In the genomic region with DNA sequence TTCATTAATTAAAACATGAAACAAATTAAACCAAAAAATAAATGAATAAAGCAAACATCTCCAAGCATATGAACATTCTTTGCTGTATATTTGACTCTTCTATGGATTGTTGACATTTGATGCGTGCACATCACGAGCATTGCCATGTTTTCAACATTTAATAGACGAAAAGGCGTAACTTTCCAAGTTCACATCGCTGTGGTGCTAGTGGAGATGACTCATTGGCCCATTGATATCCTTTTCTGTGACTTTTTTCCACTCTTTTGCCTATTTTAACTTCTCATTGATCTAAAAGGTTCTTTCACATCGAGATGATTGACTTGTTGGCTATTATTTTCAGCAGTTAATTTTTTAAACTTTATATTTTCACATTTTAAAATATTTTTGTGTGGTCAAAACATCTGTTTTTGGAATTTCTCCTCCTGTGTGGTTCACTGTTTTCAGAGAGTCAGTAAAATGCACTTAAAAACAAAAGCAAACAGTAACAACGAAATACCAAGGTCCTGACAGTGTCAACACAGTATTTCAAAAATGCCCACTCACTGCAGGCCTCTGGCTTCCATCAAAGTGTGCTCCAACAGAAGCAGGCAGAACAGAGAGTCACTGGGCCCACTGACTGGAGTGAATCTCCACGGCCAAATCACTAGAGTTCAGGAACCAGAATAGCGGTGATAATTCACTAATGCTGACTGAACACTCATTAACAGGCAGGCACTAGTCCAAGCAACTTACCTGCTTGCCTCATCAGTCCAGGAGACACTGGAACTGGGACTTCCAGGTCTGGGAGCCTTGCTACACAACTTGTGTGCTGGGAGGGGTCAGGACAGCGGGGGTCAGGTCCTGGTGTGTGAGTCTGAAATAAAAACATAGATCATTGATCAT, we compare ENCODE assay signal across 30 cellular contexts.
DNase-seq lines count a peak whose midpoint lies in the region; ATAC-seq, FAIRE-seq and TF ChIP-seq lines count a peak whose summit lies in the region.
"Had no signal": no experiment of that assay in that cellular context is flagged by ENCODE, and none has a peak within 500 bp of the region (broad histone marks: within the 10 kb centered on the region; RNA-seq: fewer than 3 reads in every experiment).

No MANE protein-coding gene starts in this region.

- no peaks in the 10 kb centered on the region for H3K9me3 ChIP-seq in astrocyte (ENCODE audit: insufficient read depth, low read depth, low read length)
- no peaks in the 10 kb centered on the region for H3K9me3 ChIP-seq in lower lobe of right lung
- H3K9me3 ChIP-seq: stomach, tibial artery had no signal

- FAIRE-seq in astrocyte (lab: Jason Lieb, UNC) = peak; percentile 9
- no peak for FAIRE-seq in H54 (lab: Jason Lieb, UNC)
- FAIRE-seq: A204.1 had no signal

- H2AFZ ChIP-seq in astrocyte (ENCODE audit: low read depth, low read length) = no peak overlapping the region
- H2AFZ ChIP-seq: neural progenitor cell had no signal

- H3K36me3 Mint-ChIP-seq in astrocyte (ENCODE audit: low read depth, unreplicated experiment) = no peaks in the 10 kb centered on the region
- H3K36me3 Mint-ChIP-seq: activated naive CD4-positive, alpha-beta T cell treated with anti-CD3 and anti-CD28 coated beads, Interleukin-2, amount 50 U/mL, for 24 hours; immature natural killer cell; neural progenitor cell had no signal

- H3K9ac ChIP-seq in astrocyte (ENCODE audit: low read length) (peak overlapping the region; percentile 2), rectal smooth muscle tissue (ENCODE audit: low read length) (no peak overlapping the region)
- H3K9ac ChIP-seq: KMS-11, neural progenitor cell had no signal

- H3K27ac Mint-ChIP-seq in astrocyte (ENCODE audit: unreplicated experiment) = peak overlapping the region; percentile 8
- H3K27ac Mint-ChIP-seq: activated CD8-positive, alpha-beta T cell treated with anti-CD3 and anti-CD28 coated beads for 36 hours; activated naive CD4-positive, alpha-beta T cell treated with anti-CD3 and anti-CD28 coated beads, Interleukin-2, amount 50 U/mL, for 24 hours; activated T-helper 17 cell treated with anti-CD3 and anti-CD28 coated beads, Interleukin-2, amount 50 U/mL, for 72 hours; immature natural killer cell; neural progenitor cell; progenitor cell of endocrine pancreas had no signal

- no peaks in the 10 kb centered on the region for H3K27me3 Mint-ChIP-seq in astrocyte (ENCODE audit: low read depth, unreplicated experiment)

- no peak for TF ChIP-seq CTCF in astrocyte (IDR thresholded peaks at IDR 0.05; ENCODE audit: insufficient read depth, low read depth, low read length)
- TF ChIP-seq CTCF in lower lobe of right lung (IDR thresholded peaks at IDR 0.05) = no peak

- H3K27me3 ChIP-seq in astrocyte (ENCODE audit: insufficient read depth, low read length) (no peaks in the 10 kb centered on the region), lower lobe of right lung (ENCODE audit: low read depth) (no peaks in the 10 kb centered on the region), rectal smooth muscle tissue (ENCODE audit: control insufficient read depth, insufficient read depth, low read length) (no peaks in the 10 kb centered on the region)
- H3K27me3 ChIP-seq: gastroesophageal sphincter, neural progenitor cell, stomach, tibial artery had no signal

- DNase-seq in AG20443 (ENCODE audit: low spot score) (peak; percentile 52), astrocyte (ENCODE audit: low read depth) (peak; percentile 4), lower lobe of right lung (no peak), H54 (ENCODE audit: insufficient read length, low spot score) (no peak)
- DNase-seq in stimulated activated CD4-positive, alpha-beta T cell treated with anti-CD3 and anti-CD28 coated beads, Interleukin-2, amount 100 ng/mL, for 48 hours = no peak
- DNase-seq: activated CD4-positive, CD25-positive, alpha-beta regulatory T cell treated with anti-CD3 and anti-CD28 coated beads, Interleukin-2, amount 50 U/mL, for 72 hours; activated CD8-positive, alpha-beta T cell treated with anti-CD3 and anti-CD28 coated beads for 36 hours; anterior cingulate cortex; dermis blood vessel endothelial cell; DMS79 treated with DMSO at 0.1 percent for 48 hours; hippocampal formation; immature natural killer cell; left ventricle myocardium superior; MV-4-11; NCI-H1694; stomach; T-helper 2 cell; tibial artery had no signal

- intact Hi-C loops in lower lobe of right lung (cut with DNase I) = no loop called here

- peak overlapping the region; percentile 28 for H3K4me2 ChIP-seq in astrocyte (ENCODE audit: low read length)
- H3K4me2 ChIP-seq: KMS-11, neural progenitor cell had no signal

- peak; percentile 64 to 87 for ATAC-seq in lower lobe of right lung
- ATAC-seq in GM19395 (IDR thresholded peaks at IDR 0.05; ENCODE audit: unreplicated experiment) = no peak
- no peak for ATAC-seq in HG02571 (IDR thresholded peaks at IDR 0.05; ENCODE audit: unreplicated experiment)
- ATAC-seq: activated CD8-positive, alpha-beta T cell treated with anti-CD3 and anti-CD28 coated beads for 36 hours; activated T-helper 17 cell treated with anti-CD3 and anti-CD28 coated beads, Interleukin-2, amount 50 U/mL, for 72 hours; gastroesophageal sphincter; left ventricle myocardium superior; SK-N-SH treated with all-trans-retinoic acid at 6 μM for 48 hours had no signal

- H3K4me1 ChIP-seq in astrocyte (ENCODE audit: insufficient read depth, low read length) (peaks cover 10% of the 10 kb centered on the region), lower lobe of right lung (no peaks in the 10 kb centered on the region), rectal smooth muscle tissue (ENCODE audit: control insufficient read depth, insufficient read depth, low read length) (no peaks in the 10 kb centered on the region)
- H3K4me1 ChIP-seq: gastroesophageal sphincter, neural progenitor cell, stomach, tibial artery had no signal

- no peaks in the 10 kb centered on the region for H3K9me3 Mint-ChIP-seq in astrocyte (ENCODE audit: unreplicated experiment)
- H3K9me3 Mint-ChIP-seq: activated CD8-positive, alpha-beta T cell treated with anti-CD3 and anti-CD28 coated beads for 36 hours; activated naive CD4-positive, alpha-beta T cell treated with anti-CD3 and anti-CD28 coated beads, Interleukin-2, amount 50 U/mL, for 24 hours; activated T-helper 17 cell treated with anti-CD3 and anti-CD28 coated beads, Interleukin-2, amount 50 U/mL, for 72 hours; neural progenitor cell had no signal

- no peaks in the 10 kb centered on the region for H4K20me1 ChIP-seq in astrocyte (ENCODE audit: insufficient read depth, low read length)

- H3K36me3 ChIP-seq in astrocyte (ENCODE audit: insufficient read depth, low read length) (no peaks in the 10 kb centered on the region), lower lobe of right lung (no peaks in the 10 kb centered on the region), rectal smooth muscle tissue (ENCODE audit: control insufficient read depth, insufficient read depth, low read length) (no peaks in the 10 kb centered on the region)
- H3K36me3 ChIP-seq: gastroesophageal sphincter, neural progenitor cell, stomach, tibial artery had no signal

- no peak for TF ChIP-seq POLR2A in H54 (IDR thresholded peaks at IDR 0.05; ENCODE audit: low read depth, low read length)

- H3K79me2 ChIP-seq in astrocyte (ENCODE audit: insufficient read depth, low read length) = no peaks in the 10 kb centered on the region

- H3K4me3 Mint-ChIP-seq in astrocyte (ENCODE audit: unreplicated experiment) = no peak overlapping the region
- H3K4me3 Mint-ChIP-seq: activated CD8-positive, alpha-beta T cell treated with anti-CD3 and anti-CD28 coated beads for 36 hours; activated naive CD4-positive, alpha-beta T cell treated with anti-CD3 and anti-CD28 coated beads, Interleukin-2, amount 50 U/mL, for 24 hours; activated T-helper 17 cell treated with anti-CD3 and anti-CD28 coated beads, Interleukin-2, amount 50 U/mL, for 72 hours; immature natural killer cell; neural progenitor cell had no signal

- H3K27ac ChIP-seq in astrocyte (ENCODE audit: low read depth, low read length) (peak overlapping the region; percentile 33), lower lobe of right lung (no peak overlapping the region), rectal smooth muscle tissue (ENCODE audit: low read depth, low read length) (peak overlapping the region; percentile 15)
- H3K27ac ChIP-seq: gastroesophageal sphincter, HL-60, KMS-11, neural progenitor cell, stomach, tibial artery had no signal

- no peak overlapping the region for H3K4me3 ChIP-seq in astrocyte (ENCODE audit: insufficient read depth, low read depth, low read length)
- H3K4me3 ChIP-seq in lower lobe of right lung = no peak overlapping the region
- H3K4me3 ChIP-seq in rectal smooth muscle tissue (ENCODE audit: low read length) = no peak overlapping the region
- H3K4me3 ChIP-seq: gastroesophageal sphincter, neural progenitor cell, stomach, tibial artery had no signal

- peaks cover 22% of the 10 kb centered on the region for H3K4me1 Mint-ChIP-seq in astrocyte (ENCODE audit: low read depth, unreplicated experiment)
- H3K4me1 Mint-ChIP-seq: activated naive CD4-positive, alpha-beta T cell treated with anti-CD3 and anti-CD28 coated beads, Interleukin-2, amount 50 U/mL, for 24 hours; activated T-helper 17 cell treated with anti-CD3 and anti-CD28 coated beads, Interleukin-2, amount 50 U/mL, for 72 hours; immature natural killer cell had no signal

Comparison
In these comparisons a context has a peak if more than half of its experiments do, and no peak if none do; other contexts are left out.
1. DNase-seq: peak in AG20443 (single experiment) and astrocyte (single experiment); none in lower lobe of right lung (single experiment), H54 (single experiment) and stimulated activated CD4-positive, alpha-beta T cell treated with anti-CD3 and anti-CD28 coated beads, Interleukin-2, amount 100 ng/mL, for 48 hours (0 of 2).
2. ATAC-seq: peak in lower lobe of right lung (2 of 2); none in GM19395 (single experiment) and HG02571 (single experiment).